26 cellular contexts compared by ENCODE assay signal in genomic region chr6:119604124-119604523, GRCh38.
DNase-seq lines count a peak whose midpoint lies in the region; ATAC-seq, FAIRE-seq and TF ChIP-seq lines count a peak whose summit lies in the region.
"Had no signal": no experiment of that assay in that cellular context is flagged by ENCODE, and none has a peak within 500 bp of the region (broad histone marks: within the 10 kb centered on the region; RNA-seq: fewer than 3 reads in every experiment).

No MANE protein-coding gene starts in this region.

- H3K9me2 ChIP-seq in PC-9 (ENCODE audit: insufficient read depth): no peaks in the 10 kb centered on the region; the same call in 1 of the 2 replicates

- FAIRE-seq in pancreas (lab: Jason Lieb, UNC): no peak
- FAIRE-seq: A549, GM12878, GM12892, GM18507 had no signal

- 25 to 31% methylated on average over 1 of the region's 1 CpG for WGBS in pancreas, 2 donors

- BruUV-seq in PC-9 (replicated peaks; lab: Mats Ljungman, UMichigan): no TSS peak

- peak overlapping the region; percentile 29; the same call in 1 of the 2 replicates for H2AFZ ChIP-seq in PC-9

- intact Hi-C loops in PC-9 (cut with micrococcal nuclease; ENCODE audit: unreplicated experiment) (no loop called here), pancreas (cut with DNase I) (no loop called here)

- no peak overlapping the region for H3K27ac ChIP-seq in PC-9
- H3K27ac ChIP-seq in caudate nucleus (ENCODE audit: low read depth, low read length): peak overlapping the region; percentile 50
- H3K27ac ChIP-seq in pancreas: peak overlapping the region in 2 of 4 donors; percentile 37 to 46
- H3K27ac ChIP-seq in RWPE1: no peak overlapping the region
- H3K27ac ChIP-seq: 22Rv1; A549; BLaER1 treated with 17β-estradiol and CSF1 and Interleukin-3, amounts not matched to agents 10 nM and 100 nM; C4-2B had no signal

- CTCF ChIA-PET in PC-9 (lab: Charles Lee): no interaction called here
- CTCF ChIA-PET in RWPE1 (lab: Yijun Ruan, JAX): interaction anchor here (0.6 to 0.7 kb wide), 3 partner anchors 13 to 78 kb away, joined by 3 to 5 read pairs (median 3); no protein-coding TSS in a partner anchor

- H3K4me3 ChIP-seq in PC-9 (no peak overlapping the region), pancreas (no peak overlapping the region)
- H3K4me3 ChIP-seq: A549; BLaER1 treated with 17β-estradiol and CSF1 and Interleukin-3, amounts not matched to agents 10 nM and 100 nM; GM12878 had no signal

- no peaks in the 10 kb centered on the region for H3F3A ChIP-seq in PC-9 (ENCODE audit: insufficient read depth, low read depth)

- H3K4me2 ChIP-seq in PC-9: no peak overlapping the region
- H3K4me2 ChIP-seq: A549; BLaER1 treated with 17β-estradiol and CSF1 and Interleukin-3, amounts not matched to agents 10 nM and 100 nM had no signal

- POLR2A ChIA-PET in PC-9 (lab: Charles Lee; ENCODE audit: unreplicated experiment): no interaction called here
- POLR2A ChIA-PET in RWPE1 (lab: Yijun Ruan, JAX; ENCODE audit: low non-redundant PET): no interaction called here

- H3K36me3 ChIP-seq in PC-9 (ENCODE audit: low read depth) (no peaks in the 10 kb centered on the region), pancreas (no peaks in the 10 kb centered on the region)
- H3K36me3 ChIP-seq: BLaER1 treated with 17β-estradiol and CSF1 and Interleukin-3, amounts not matched to agents 10 nM and 100 nM had no signal

- no peaks in the 10 kb centered on the region for H3K4me1 ChIP-seq in PC-9 (replicated peaks; ENCODE audit: insufficient read depth)
- peaks cover 0 to 7% (median 4%) of the 10 kb centered on the region in 3 donors for H3K4me1 ChIP-seq in pancreas
- H3K4me1 ChIP-seq: A549; BLaER1 treated with 17β-estradiol and CSF1 and Interleukin-3, amounts not matched to agents 10 nM and 100 nM had no signal

- no peak for TF ChIP-seq CTCF in PC-9 (conservative IDR thresholded peaks at IDR 0.05)
- no peak for TF ChIP-seq CTCF in pancreas (IDR thresholded peaks at IDR 0.05)
- no peak for TF ChIP-seq CTCF in RWPE1 (conservative IDR thresholded peaks at IDR 0.05; ENCODE audit: low read depth)

- H3K79me2 ChIP-seq in PC-9 (ENCODE audit: low read depth): no peaks in the 10 kb centered on the region

- no peaks in the 10 kb centered on the region for H3K9me3 ChIP-seq in PC-9 (ENCODE audit: insufficient read depth, low read depth)
- H3K9me3 ChIP-seq in pancreas: no peaks in the 10 kb centered on the region
- H3K9me3 ChIP-seq: A549; BLaER1 treated with 17β-estradiol and CSF1 and Interleukin-3, amounts not matched to agents 10 nM and 100 nM had no signal

- no peaks in the 10 kb centered on the region for H4K20me1 ChIP-seq in PC-9 (ENCODE audit: insufficient read depth)
- H4K20me1 ChIP-seq: BLaER1 treated with 17β-estradiol and CSF1 and Interleukin-3, amounts not matched to agents 10 nM and 100 nM had no signal

- ATAC-seq in pancreas (peak in 3 of 4 donors; percentile 70 to 83 (median 81)), GM21360 (IDR thresholded peaks at IDR 0.05; ENCODE audit: unreplicated experiment) (no peak)
- ATAC-seq: A549; CD8-positive, alpha-beta T cell; GM12878 had no signal

- no peaks in the 10 kb centered on the region for H3K27me3 ChIP-seq in PC-9 (ENCODE audit: insufficient read depth, low read depth)
- no peaks in the 10 kb centered on the region for H3K27me3 ChIP-seq in pancreas
- H3K27me3 ChIP-seq: BLaER1 treated with 17β-estradiol and CSF1 and Interleukin-3, amounts not matched to agents 10 nM and 100 nM had no signal

- peak; percentile 18 for DNase-seq in NCI-H146 (lab: John Stamatoyannopoulos, UW)
- DNase-seq in NCI-H146 treated with DMSO at 0.1 percent for 48 hours (lab: John Stamatoyannopoulos, UW; ENCODE audit: unreplicated experiment): no peak
- DNase-seq in PC-9: no peak
- peak in 3 of 61 donors; percentile 4 to 27 (median 9) for DNase-seq in caudate nucleus (lab: John Stamatoyannopoulos, UW)
- peak in 2 of 6 donors; percentile 20 to 28 for DNase-seq in pancreas
- DNase-seq in RWPE1 (ENCODE audit: low spot score): no peak
- DNase-seq in SHP77 treated with DMSO at 0.1 percent for 48 hours (lab: John Stamatoyannopoulos, UW): no peak
- DNase-seq: AML-193; CD4-positive, alpha-beta T cell; CD8-positive, alpha-beta T cell; COR-L47; DMS 273 treated with DMSO at 0.1 percent for 48 hours; DMS153; DMS53; DMS79; DND-41; EL; GDM1 had no signal
